In genomic region chr2:44247924-44248323, GRCh38 we compare ENCODE assay signal across 17 cellular contexts. TPM values are rescaled to one million over a fixed set of nuclear protein-coding genes. Genes with fewer than 3 reads are reported as not detected.
DNase-seq lines count a peak whose midpoint lies in the region; ATAC-seq and TF ChIP-seq lines count a peak whose summit lies in the region.
"Had no signal": no experiment of that assay in that cellular context is flagged by ENCODE, and none has a peak within 500 bp of the region (broad histone marks: within the 10 kb centered on the region; RNA-seq: fewer than 3 reads in every experiment).

No MANE protein-coding gene starts in this region.

- no peak for TF ChIP-seq POLR2A in GM18505 (IDR thresholded peaks at IDR 0.05; ENCODE audit: borderline replicate concordance, extremely low read depth, insufficient read depth, insufficient read length)

- no peaks in the 10 kb centered on the region for H3K36me3 Mint-ChIP-seq in activated naive CD4-positive, alpha-beta T cell treated with anti-CD3 and anti-CD28 coated beads for 36 hours (ENCODE audit: low read depth)
- H3K36me3 Mint-ChIP-seq: activated CD4-positive, alpha-beta memory T cell treated with anti-CD3 and anti-CD28 coated beads for 36 hours; type B pancreatic cell had no signal

- H3K79me2 ChIP-seq in hepatocyte, result no peaks in the 10 kb centered on the region

- H3K27ac ChIP-seq in hepatocyte, result no peak overlapping the region

- no peak overlapping the region for H2AFZ ChIP-seq in hepatocyte

- TF ChIP-seq CTCF in GM06990 (IDR thresholded peaks at IDR 0.05; ENCODE audit: insufficient read depth, low read length, poor library complexity, severe bottlenecking) (peak; percentile 29), hepatocyte (IDR thresholded peaks at IDR 0.05; ENCODE audit: poor library complexity) (peak; percentile 4)

- H3K27me3 ChIP-seq in GM06990 (replicated peaks; ENCODE audit: control insufficient read depth, insufficient read depth, low read length) (no peaks in the 10 kb centered on the region), hepatocyte (no peaks in the 10 kb centered on the region)

- H3K9me3 Mint-ChIP-seq in activated naive CD4-positive, alpha-beta T cell treated with anti-CD3 and anti-CD28 coated beads for 36 hours, result no peaks in the 10 kb centered on the region
- H3K9me3 Mint-ChIP-seq: activated CD4-positive, alpha-beta memory T cell treated with anti-CD3 and anti-CD28 coated beads for 36 hours had no signal

- intact Hi-C loops in activated naive CD4-positive, alpha-beta T cell treated with anti-CD3 and anti-CD28 coated beads for 36 hours (cut with micrococcal nuclease), result no loop called here

- no peaks in the 10 kb centered on the region for H3K9me3 ChIP-seq in hepatocyte (ENCODE audit: low read depth)

- ATAC-seq in GM21528 (IDR thresholded peaks at IDR 0.05; ENCODE audit: low FRiP score, unreplicated experiment) (no peak), GM18505 (IDR thresholded peaks at IDR 0.05; ENCODE audit: unreplicated experiment) (no peak)

- H3K36me3 ChIP-seq in GM06990 (ENCODE audit: control insufficient read depth, insufficient read depth, low read length) (no peaks in the 10 kb centered on the region), hepatocyte (replicated peaks; ENCODE audit: insufficient read depth, low read depth) (no peaks in the 10 kb centered on the region)

- H3K4me3 Mint-ChIP-seq in activated naive CD4-positive, alpha-beta T cell treated with anti-CD3 and anti-CD28 coated beads for 36 hours, result no peak overlapping the region
- H3K4me3 Mint-ChIP-seq: activated CD4-positive, alpha-beta memory T cell treated with anti-CD3 and anti-CD28 coated beads for 36 hours; T-helper 2 cell treated with Interferon-gamma antibody and Interleukin-4, amounts not matched to agents 5 μg/mL and 100 μg/mL, for 36 hours; type B pancreatic cell had no signal

- peaks cover 23% of the 10 kb centered on the region for H3K4me1 ChIP-seq in hepatocyte (ENCODE audit: insufficient read depth)

- CTCF ChIA-PET in activated naive CD4-positive, alpha-beta T cell treated with anti-CD3 and anti-CD28 coated beads for 36 hours (lab: Charles Lee), result no interaction called here

- no peak overlapping the region for H3K27ac Mint-ChIP-seq in activated naive CD4-positive, alpha-beta T cell treated with anti-CD3 and anti-CD28 coated beads for 36 hours
- H3K27ac Mint-ChIP-seq: activated CD4-positive, alpha-beta memory T cell treated with anti-CD3 and anti-CD28 coated beads for 36 hours; activated T-helper 2 cell treated with anti-CD3 and anti-CD28 coated beads, Interferon-gamma antibody, Interleukin-2, Interleukin-4, amounts not matched to agents 10 μg/mL and 5 μg/mL and 100 μg/mL, durations not matched to agents 14 hours and 24 hours and 36 hours; T-helper 2 cell treated with Interferon-gamma antibody and Interleukin-4, amounts not matched to agents 5 μg/mL and 100 μg/mL, for 36 hours; type B pancreatic cell had no signal

- no peaks in the 10 kb centered on the region for H3K9me2 ChIP-seq in hepatocyte (replicated peaks; ENCODE audit: insufficient read depth)

- H3K4me1 Mint-ChIP-seq in activated naive CD4-positive, alpha-beta T cell treated with anti-CD3 and anti-CD28 coated beads for 36 hours (ENCODE audit: low read depth), result peaks cover 13% of the 10 kb centered on the region

- H3K4me3 ChIP-seq in GM06990 (replicated peaks; ENCODE audit: low read depth, low read length) (no peak overlapping the region), hepatocyte (no peak overlapping the region)

- 75% methylated on average over 3 of the region's 3 CpGs for WGBS in hepatocyte (ENCODE audit: low lambda C conversion rate, missing lambda C conversion rate)

- H3K27me3 Mint-ChIP-seq in activated naive CD4-positive, alpha-beta T cell treated with anti-CD3 and anti-CD28 coated beads for 36 hours (ENCODE audit: low read depth), result no peaks in the 10 kb centered on the region
- H3K27me3 Mint-ChIP-seq: type B pancreatic cell had no signal

- DNase-seq in A172 (ENCODE audit: low spot score), result peak; percentile 42
- DNase-seq in GM06990 (ENCODE audit: extremely low read depth, insufficient read length), result no peak
- peak; percentile 6 for DNase-seq in NCI-H226
- DNase-seq in hepatocyte (ENCODE audit: low spot score), result no peak
- no peak for DNase-seq in activated naive CD4-positive, alpha-beta T cell treated with anti-CD3 and anti-CD28 coated beads for 36 hours
- no peak for DNase-seq in NCI-H748 (lab: John Stamatoyannopoulos, UW; ENCODE audit: unreplicated experiment)
- DNase-seq: activated CD4-positive, alpha-beta memory T cell treated with anti-CD3 and anti-CD28 coated beads for 36 hours; anterior cingulate cortex; dermis blood vessel endothelial cell; NCI-H1092 treated with DMSO at 0.1 percent for 48 hours; posterior cingulate gyrus; RPMI8226 had no signal

- H4K20me1 ChIP-seq in hepatocyte (ENCODE audit: insufficient read depth, poor library complexity, severe bottlenecking), result no peaks in the 10 kb centered on the region

- H3K4me2 ChIP-seq in hepatocyte, result no peak overlapping the region

RNA-seq across cellular contexts. Expression of gene SLC3A1, which starts 27.4 kb away (rescaled TPM):
- total RNA-seq in A172 (2014; rRNA removed; shearing (Covaris generic)), result 0.24 and 1.2 TPM in 2 replicates
- total RNA-seq in hepatocyte, result 32.1 and 45.2 TPM in 2 replicates
- polyA plus RNA-seq in hepatocyte, result 10.5 and 20.1 TPM in 2 replicates
- not detected for total RNA-seq in activated naive CD4-positive, alpha-beta T cell treated with anti-CD3 and anti-CD28 coated beads for 36 hours

Comparison
In these comparisons a context has a peak if more than half of its experiments do, and no peak if none do; other contexts are left out.
1. DNase-seq: peak in A172 (single experiment) and NCI-H226 (single experiment); none in GM06990 (single experiment), hepatocyte (single experiment), activated naive CD4-positive, alpha-beta T cell treated with anti-CD3 and anti-CD28 coated beads for 36 hours (single experiment) and NCI-H748 (single experiment).
2. RNA of gene SLC3A1, which starts 27.4 kb away (total RNA-seq): 32.1 to 45.2 TPM in hepatocyte; 0.24 to 1.2 TPM in A172 and not detected in activated naive CD4-positive, alpha-beta T cell treated with anti-CD3 and anti-CD28 coated beads for 36 hours; every median in the first group is over 10 times any median in the second.